ENCODE assay signal across 8 cellular contexts in genomic region chr9:34611811-34612787, GRCh38.
DNase-seq lines count a peak whose midpoint lies in the region; ATAC-seq and TF ChIP-seq lines count a peak whose summit lies in the region.

Gene RPP25L, minus strand, starts transcription at chr9:34612097. Its CDS starts 801 bp downstream, at chr9:34611296.

- DNase-seq in NCI-H1092 treated with DMSO at 0.1 percent for 48 hours (lab: John Stamatoyannopoulos, UW) (peak; percentile 76), T1000 (lab: John Stamatoyannopoulos, UW) (peak; percentile 56), astrocyte of the hippocampus (ENCODE audit: low read depth, low spot score) (peak; percentile 95), hippocampal formation (lab: John Stamatoyannopoulos, UW) (peak; percentile 70 to 80), retinal pigment epithelial cell (ENCODE audit: low read depth) (no peak), OCI-M2 (lab: John Stamatoyannopoulos, UW; ENCODE audit: unreplicated experiment) (no peak)

- no peak for TF ChIP-seq CTCF in GM12875 (IDR thresholded peaks at IDR 0.05; ENCODE audit: borderline replicate concordance, insufficient read depth, low read depth, low read length)
- TF ChIP-seq CTCF in retinal pigment epithelial cell (conservative IDR thresholded peaks at IDR 0.05; ENCODE audit: low read depth, low read length) = no peak

- H3K4me3 ChIP-seq in GM12875 (ENCODE audit: low read depth, low read length) (peak within 1 kb of the TSS; percentile 89), retinal pigment epithelial cell (ENCODE audit: low read length) (peak within 1 kb of the TSS; percentile 88)

- peak; percentile 76 for ATAC-seq in HG02571 (IDR thresholded peaks at IDR 0.05; ENCODE audit: unreplicated experiment)

Comparison
In these comparisons a context has a peak if more than half of its experiments do, and no peak if none do; other contexts are left out.
1. DNase-seq: peak in NCI-H1092 treated with DMSO at 0.1 percent for 48 hours (single experiment), T1000 (single experiment), astrocyte of the hippocampus (single experiment) and hippocampal formation (2 of 2); none in retinal pigment epithelial cell (single experiment) and OCI-M2 (single experiment).